In the genomic region with DNA sequence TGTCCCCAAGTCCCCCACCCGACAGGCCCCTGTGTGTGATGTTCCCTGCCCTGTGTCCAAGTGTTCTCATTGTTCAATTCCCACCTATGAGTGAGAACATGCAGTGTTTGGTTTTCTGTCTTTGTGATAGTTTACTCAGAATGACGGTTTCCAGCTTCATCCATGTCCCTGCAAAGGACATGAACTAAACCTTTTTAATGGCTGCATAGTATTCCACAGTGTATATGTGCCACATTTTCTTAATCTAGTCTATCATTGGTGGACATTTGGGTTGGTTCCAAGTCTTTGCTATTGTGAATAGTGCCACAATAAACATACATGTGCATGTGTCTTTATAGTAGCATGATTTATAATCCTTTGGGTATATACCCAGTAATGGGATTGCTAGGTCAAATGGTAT, we compare ENCODE assay signal across 3 cellular contexts.
DNase-seq lines count a peak whose midpoint lies in the region; ATAC-seq, FAIRE-seq and TF ChIP-seq lines count a peak whose summit lies in the region.
"Not testable (repeated sequence)": the region's sequence is repeated elsewhere in the genome, so short reads cannot be mapped to it uniquely, and the experiment has no call there.

No MANE protein-coding gene starts in this region.

- not testable (repeated sequence) for DNase-seq in K562 (ENCODE audit: extremely low read depth in 1 of 4, low spot score in 3 of 4)

- 93% methylated on average over 2 of the region's 2 CpGs for WGBS in K562 (ENCODE audit: insufficient coverage, low coverage, missing lambda C conversion rate)

- POLR2A ChIA-PET in HEK293 (lab: Yijun Ruan, JAX); K562 (lab: Yijun Ruan, JAX): not testable (repeated sequence)

- not testable (repeated sequence) for H3K9me1 ChIP-seq in K562 (ENCODE audit: control insufficient read depth, insufficient read depth, low read length)

- not testable (repeated sequence) for ATAC-seq in SK-N-SH treated with all-trans-retinoic acid at 6 μM for 48 hours, K562

- not testable (repeated sequence) for H3K27me3 ChIP-seq in K562 (ENCODE audit: control insufficient read depth in 2 of 2, insufficient read depth in 2 of 2, low read length in 2 of 2)

- H4K20me1 ChIP-seq in K562 (replicated peaks; ENCODE audit: control insufficient read depth, insufficient read depth, low read length), result not testable (repeated sequence)

- H3K9me3 ChIP-seq in HEK293 (ENCODE audit: control insufficient read depth, insufficient read depth, low read depth, low read length); K562 (replicated peaks; ENCODE audit: control insufficient read depth, insufficient read depth, low read depth, low read length): not testable (repeated sequence)

- in situ Hi-C loops in K562 (cut with MboI), result not testable (repeated sequence)

- H3K4me3 ChIP-seq in HEK293 (ENCODE audit: low read depth, low read length); K562: not testable (repeated sequence)

- TF ChIP-seq POLR2A in K562 (conservative IDR thresholded peaks at IDR 0.05), result not testable (repeated sequence)

- not testable (repeated sequence) for TF ChIP-seq RAD21 in K562 (CRISPR knock-in tag; conservative IDR thresholded peaks at IDR 0.05 in 1 of 2, IDR thresholded peaks at IDR 0.05 in 1 of 2)

- TF ChIP-seq EP300 in K562 (IDR thresholded peaks at IDR 0.05; ENCODE audit: low read length), result not testable (repeated sequence)

- H3K9ac ChIP-seq in K562 (ENCODE audit: insufficient read depth in 1 of 2, low read depth in 2 of 2, low read length in 2 of 2), result not testable (repeated sequence)

- H2AFZ ChIP-seq in K562 (ENCODE audit: low read depth, low read length), result not testable (repeated sequence)

- not testable (repeated sequence) for BruUV-seq in K562 (replicated peaks; lab: Mats Ljungman, UMichigan)

- not testable (repeated sequence) for H3K36me3 ChIP-seq in HEK293 (ENCODE audit: control insufficient read depth in 2 of 2, insufficient read depth in 1 of 2, low read length in 2 of 2)
- H3K36me3 ChIP-seq in K562 (ENCODE audit: control insufficient read depth, insufficient read depth, low read length), result peaks cover 33% of the 10 kb centered on the region

- not testable (repeated sequence) for H3K27ac ChIP-seq in HEK293 (ENCODE audit: extremely low read depth, low read depth, low read length); K562 (ENCODE audit: extremely low read depth, low read depth, low read length)

- intact Hi-C loops in K562 (cut with micrococcal nuclease), result not testable (repeated sequence)

- CTCF ChIA-PET in HEK293 (lab: Yijun Ruan, JAX); K562 (lab: Yijun Ruan, JAX; ENCODE audit: low intra/inter-chr PET ratio): not testable (repeated sequence)

- H3K4me2 ChIP-seq in K562 (ENCODE audit: insufficient read depth, low read length), result not testable (repeated sequence)

- peaks cover 69% of the 10 kb centered on the region for H3K79me2 ChIP-seq in K562 (ENCODE audit: control insufficient read depth, insufficient read depth, low read length)

- not testable (repeated sequence) for FAIRE-seq in K562 (lab: Jason Lieb, UNC)

- TF ChIP-seq CTCF in HEK293 (tag by site-specific recombination; IDR thresholded peaks at IDR 0.05); K562 (IDR thresholded peaks at IDR 0.05 in 2 of 3, conservative IDR thresholded peaks at IDR 0.05 in 1 of 3; ENCODE audit: insufficient read depth in 2 of 3, low read depth in 1 of 3, low read length in 3 of 3): not testable (repeated sequence)

- H3K4me1 ChIP-seq in HEK293 (ENCODE audit: control insufficient read depth, insufficient read depth, low read length); K562 (replicated peaks in 1 of 2; ENCODE audit: control insufficient read depth in 2 of 2, insufficient read depth in 2 of 2, low read length in 2 of 2): not testable (repeated sequence)

TF ChIP-seq in HEK293, 187 proteins besides CTCF, POLR2A, EP300 and RAD21:
- TF ChIP-seq, protein P1, sequence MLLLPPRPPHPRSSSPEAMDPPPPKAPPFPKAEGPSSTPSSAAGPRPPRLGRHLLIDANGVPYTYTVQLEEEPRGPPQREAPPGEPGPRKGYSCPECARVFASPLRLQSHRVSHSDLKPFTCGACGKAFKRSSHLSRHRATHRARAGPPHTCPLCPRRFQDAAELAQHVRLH (tag by site-specific recombination; IDR thresholded peaks at IDR 0.05), result peak; percentile 81; the same call in 1 of the 2 replicates
- peak; percentile 89 for TF ChIP-seq ZNF146 (tag by site-specific recombination; IDR thresholded peaks at IDR 0.05)

TF ChIP-seq in SK-N-SH treated with all-trans-retinoic acid at 6 μM for 48 hours, 23 proteins besides CTCF, POLR2A, EP300 and RAD21:
- TF ChIP-seq ZNF8 (CRISPR knock-in tag; IDR thresholded peaks at IDR 0.05), result peak; percentile 13; the same call in 1 of the 2 replicates

TF ChIP-seq in K562, 482 proteins besides CTCF, POLR2A, EP300 and RAD21:
- peak; percentile 97 for TF ChIP-seq ZNF146 (CRISPR knock-in tag; IDR thresholded peaks at IDR 0.05; ENCODE audit: unreplicated experiment)
- 0 out of 2 replicates have a peak, but pooled peaks have one; percentile 40 for TF ChIP-seq SMARCA5 (IDR thresholded peaks at IDR 0.05)
- TF ChIP-seq BCOR (IDR thresholded peaks at IDR 0.05), result peak; percentile 48; the same call in 1 of the 2 replicates
- peak in 1 of 2 experiments; percentile 47; a peak in 1 of 4 replicates for TF ChIP-seq KDM1A (IDR thresholded peaks at IDR 0.05)
- TF ChIP-seq RBM25 (IDR thresholded peaks at IDR 0.05; ENCODE audit: low read depth, low read length, severe bottlenecking), result peak; percentile 60
